In genomic region chr2:9748586-9748985, GRCh38 we compare ENCODE assay signal across 15 cellular contexts.
DNase-seq lines count a peak whose midpoint lies in the region; ATAC-seq, FAIRE-seq and TF ChIP-seq lines count a peak whose summit lies in the region.
"Had no signal": no experiment of that assay in that cellular context is flagged by ENCODE, and none has a peak within 500 bp of the region (broad histone marks: within the 10 kb centered on the region; RNA-seq: fewer than 3 reads in every experiment).

No MANE protein-coding gene starts in this region.

- H3K4me3 Mint-ChIP-seq in activated T-cell treated with anti-CD3 and anti-CD28 coated beads, Interleukin-2, amount 50 U/mL, for 72 hours = peak overlapping the region in 1 of 2 donors; percentile 45
- no peak overlapping the region for H3K4me3 Mint-ChIP-seq in CD4-positive, alpha-beta T cell

- intact Hi-C loops in psoas muscle (cut with DNase I) = no loop called here
- intact Hi-C loops in CD4-positive, alpha-beta T cell (cut with DNase I, micrococcal nuclease) = no loop called here
- intact Hi-C loops in OCI-LY7 (cut with micrococcal nuclease; ENCODE audit: unreplicated experiment) = no loop called here

- H3K36me3 ChIP-seq in psoas muscle (ENCODE audit: insufficient read depth in 1 of 2, low read depth in 1 of 2) (no peaks in the 10 kb centered on the region), OCI-LY7 (ENCODE audit: insufficient read depth, low read length) (no peaks in the 10 kb centered on the region)
- H3K36me3 ChIP-seq: cardiac muscle cell, SJSA1 had no signal

- H3K27me3 Mint-ChIP-seq in activated T-cell treated with anti-CD3 and anti-CD28 coated beads, Interleukin-2, amount 50 U/mL, for 72 hours (ENCODE audit: low read depth) = peaks cover 18% of the 10 kb centered on the region
- no peaks in the 10 kb centered on the region for H3K27me3 Mint-ChIP-seq in CD4-positive, alpha-beta T cell

- peak overlapping the region; percentile 28 for H3K27ac Mint-ChIP-seq in activated T-cell treated with anti-CD3 and anti-CD28 coated beads, Interleukin-2, amount 50 U/mL, for 72 hours
- H3K27ac Mint-ChIP-seq in CD4-positive, alpha-beta T cell = no peak overlapping the region

- H3K9me3 Mint-ChIP-seq in activated T-cell treated with anti-CD3 and anti-CD28 coated beads, Interleukin-2, amount 50 U/mL, for 72 hours = no peaks in the 10 kb centered on the region
- no peaks in the 10 kb centered on the region for H3K9me3 Mint-ChIP-seq in CD4-positive, alpha-beta T cell

- no peaks in the 10 kb centered on the region for H3K79me2 ChIP-seq in OCI-LY7 (ENCODE audit: insufficient read depth, low read depth, low read length)

- no peaks in the 10 kb centered on the region for H3K27me3 ChIP-seq in psoas muscle (ENCODE audit: insufficient read depth in 3 of 3, low read length in 2 of 3)
- H3K27me3 ChIP-seq in CD4-positive, alpha-beta T cell (ENCODE audit: control insufficient read depth, insufficient read depth, low read length) = no peaks in the 10 kb centered on the region
- H3K27me3 ChIP-seq: cardiac muscle cell, SJSA1 had no signal

- TF ChIP-seq CTCF in GM13977 (IDR thresholded peaks at IDR 0.05; ENCODE audit: extremely low read depth, insufficient read depth, missing control alignments) = no peak
- TF ChIP-seq CTCF in psoas muscle (IDR thresholded peaks at IDR 0.05) = no peak
- no peak for TF ChIP-seq CTCF in CD4-positive, alpha-beta T cell (IDR thresholded peaks at IDR 0.05)
- no peak for TF ChIP-seq CTCF in OCI-LY7 (conservative IDR thresholded peaks at IDR 0.05; ENCODE audit: low read length)

- peak in 1 of 2 donors; percentile 7 for ATAC-seq in activated T-cell treated with anti-CD3 and anti-CD28 coated beads, Interleukin-2, amount 50 U/mL, for 72 hours (replicated peaks in 1 of 2)
- peak in 3 of 4 donors; percentile 40 to 80 (median 48) for ATAC-seq in psoas muscle
- no peak for ATAC-seq in CD4-positive, alpha-beta T cell (ENCODE audit: poor library complexity)
- ATAC-seq: left lobe of liver had no signal

- no peak for FAIRE-seq in RCC 7860 (lab: Jason Lieb, UNC)

- peak in 1 of 2 donors; percentile 35 for DNase-seq in activated T-cell treated with anti-CD3 and anti-CD28 coated beads, Interleukin-2, amount 50 U/mL, for 72 hours
- DNase-seq in activated T-cell treated with anti-CD3 and anti-CD28 coated beads for 4 hours (no peak), GM13977 (ENCODE audit: low spot score) (peak; percentile 44), NCI-H748 treated with DMSO at 0.1 percent for 48 hours (lab: John Stamatoyannopoulos, UW) (peak; percentile 47), psoas muscle (no peak), OCI-LY7 (ENCODE audit: low spot score) (no peak), RCC 7860 (ENCODE audit: low spot score) (no peak)
- no peak for DNase-seq in CD4-positive, alpha-beta T cell
- DNase-seq: activated CD8-positive, alpha-beta memory T cell treated with anti-CD3 and anti-CD28 coated beads for 24 hours; NCI-H146; substantia nigra had no signal

- H3K36me3 Mint-ChIP-seq in activated T-cell treated with anti-CD3 and anti-CD28 coated beads, Interleukin-2, amount 50 U/mL, for 72 hours (ENCODE audit: insufficient read depth in 2 of 2) = no peaks in the 10 kb centered on the region
- no peaks in the 10 kb centered on the region for H3K36me3 Mint-ChIP-seq in CD4-positive, alpha-beta T cell (ENCODE audit: low read depth)

- H3K27ac ChIP-seq in psoas muscle (no peak overlapping the region), OCI-LY7 (ENCODE audit: low read depth, low read length, poor library complexity, severe bottlenecking) (no peak overlapping the region)
- H3K27ac ChIP-seq in CD4-positive, alpha-beta T cell (ENCODE audit: low read depth, low read length) = no peak overlapping the region
- H3K27ac ChIP-seq: cardiac muscle cell, SJSA1 had no signal

- no peaks in the 10 kb centered on the region for H4K20me1 ChIP-seq in OCI-LY7 (ENCODE audit: insufficient read depth, low read length)

- no peaks in the 10 kb centered on the region for H3K9me2 ChIP-seq in OCI-LY7 (ENCODE audit: insufficient read depth, low read length)

- H3K9me3 ChIP-seq in psoas muscle (no peaks in the 10 kb centered on the region), OCI-LY7 (ENCODE audit: low read length) (no peaks in the 10 kb centered on the region)
- no peaks in the 10 kb centered on the region for H3K9me3 ChIP-seq in CD4-positive, alpha-beta T cell (ENCODE audit: control insufficient read depth, low read length)
- H3K9me3 ChIP-seq: SJSA1 had no signal

- CTCF ChIA-PET in CD4-positive, alpha-beta T cell (lab: Charles Lee) = interaction anchor here (1.0 kb wide), 1 partner anchor 9 kb away, joined by 3 read pairs; no protein-coding TSS in a partner anchor
- CTCF ChIA-PET in OCI-LY7 (lab: Charles Lee; ENCODE audit: unreplicated experiment) = interaction anchor here (0.6 kb wide), 1 partner anchor 31 kb away, joined by 6 read pairs; no protein-coding TSS in a partner anchor

- WGBS in psoas muscle, 3 donors = 68 to 91% (median 76%) methylated on average over 6 of the region's 6 CpGs

- peaks cover 37% of the 10 kb centered on the region for H3K4me1 Mint-ChIP-seq in activated T-cell treated with anti-CD3 and anti-CD28 coated beads, Interleukin-2, amount 50 U/mL, for 72 hours (ENCODE audit: low read depth)
- peaks cover 28% of the 10 kb centered on the region for H3K4me1 Mint-ChIP-seq in CD4-positive, alpha-beta T cell (ENCODE audit: low read depth)

- POLR2A ChIA-PET in CD4-positive, alpha-beta T cell (lab: Charles Lee) = interaction anchor here (1.2 kb wide), 1 partner anchor 10 kb away, joined by 4 read pairs; no protein-coding TSS in a partner anchor
- POLR2A ChIA-PET in OCI-LY7 (lab: Charles Lee) = no interaction called here

- H3K4me3 ChIP-seq in psoas muscle = no peak overlapping the region
- no peak overlapping the region for H3K4me3 ChIP-seq in OCI-LY7 (ENCODE audit: low read depth, low read length, poor library complexity, severe bottlenecking)
- H3K4me3 ChIP-seq: cardiac muscle cell, SJSA1, smooth muscle cell had no signal

- in situ Hi-C loops in GM13977 (cut with MboI; ENCODE audit: low pct_unique_long_range_greater_than_20kb, low sequenced_read_pairs, unreplicated experiment) = no loop called here

- no TSS peak for BruUV-seq in OCI-LY7 (replicated peaks; lab: Mats Ljungman, UMichigan)

- no peak overlapping the region for H3K4me2 ChIP-seq in OCI-LY7 (ENCODE audit: low read length)
- H3K4me2 ChIP-seq: smooth muscle cell had no signal

- H2AFZ ChIP-seq in OCI-LY7 (ENCODE audit: low read length) = no peak overlapping the region

- H3K4me1 ChIP-seq in psoas muscle (peaks cover 11% of the 10 kb centered on the region), OCI-LY7 (ENCODE audit: insufficient read depth, low read length, poor library complexity, severe bottlenecking) (no peaks in the 10 kb centered on the region)

Comparison
In these comparisons a context has a peak if more than half of its experiments do, and no peak if none do; other contexts are left out.
1. DNase-seq: peak in GM13977 (single experiment) and NCI-H748 treated with DMSO at 0.1 percent for 48 hours (single experiment); none in activated T-cell treated with anti-CD3 and anti-CD28 coated beads for 4 hours (single experiment), psoas muscle (0 of 2), CD4-positive, alpha-beta T cell (0 of 10), OCI-LY7 (single experiment) and RCC 7860 (single experiment).